8 cellular contexts compared by ENCODE assay signal in genomic region chr20:5127204-5127858, GRCh38. TPM values are rescaled to one million over a fixed set of nuclear protein-coding genes. Genes with fewer than 3 reads are reported as not detected.
DNase-seq lines count a peak whose midpoint lies in the region; ATAC-seq, FAIRE-seq and TF ChIP-seq lines count a peak whose summit lies in the region.

No MANE protein-coding gene starts in this region.

- peak overlapping the region; percentile 87 to 98 for H3K9ac ChIP-seq in kidney (ENCODE audit: low read length in 2 of 2)

- no peak for FAIRE-seq in bronchial epithelial cell (lab: Jason Lieb, UNC)
- FAIRE-seq in kidney (lab: Jason Lieb, UNC), result no peak

- H3K9me3 ChIP-seq in kidney (ENCODE audit: control insufficient read depth in 1 of 2, low read length in 2 of 2), result no peaks in the 10 kb centered on the region

- peak overlapping the region; percentile 92 for H3K4me3 ChIP-seq in WI38 (ENCODE audit: low read depth, low read length)
- H3K4me3 ChIP-seq in bronchial epithelial cell (ENCODE audit: low read depth, low read length), result peak overlapping the region; percentile 77
- peak overlapping the region; percentile 76 to 94 for H3K4me3 ChIP-seq in kidney (ENCODE audit: low read length in 2 of 2)

- ATAC-seq in GM18505 (IDR thresholded peaks at IDR 0.05; ENCODE audit: unreplicated experiment) (peak; percentile 24), HG02840 (IDR thresholded peaks at IDR 0.05; ENCODE audit: low FRiP score, unreplicated experiment) (peak; percentile 19)

- H3K27ac ChIP-seq in kidney (ENCODE audit: low read depth in 2 of 2, low read length in 2 of 2), result peak overlapping the region; percentile 91 to 95

- H3K36me3 ChIP-seq in bronchial epithelial cell (ENCODE audit: control insufficient read depth, insufficient read depth, low read length), result no peaks in the 10 kb centered on the region
- no peaks in the 10 kb centered on the region for H3K36me3 ChIP-seq in kidney (ENCODE audit: control insufficient read depth in 1 of 2, insufficient read depth in 2 of 2, low read length in 2 of 2)

- TF ChIP-seq CTCF in WI38 (IDR thresholded peaks at IDR 0.05; ENCODE audit: low read depth, low read length) (no peak), bronchial epithelial cell (IDR thresholded peaks at IDR 0.05; ENCODE audit: insufficient read depth, low read length, severe bottlenecking) (no peak), kidney (IDR thresholded peaks at IDR 0.05; ENCODE audit: borderline replicate concordance, extremely low read depth, insufficient read depth) (no peak)

- no peaks in the 10 kb centered on the region for H3K27me3 ChIP-seq in bronchial epithelial cell (ENCODE audit: control insufficient read depth, insufficient read depth, low read length)

- DNase-seq in NCI-H187 treated with DMSO at 0.1 percent for 48 hours (lab: John Stamatoyannopoulos, UW) (peak; percentile 61), bronchial epithelial cell (ENCODE audit: low read depth) (peak; percentile 43), kidney (peak; percentile 84), NCI-H1048 (lab: John Stamatoyannopoulos, UW) (no peak)
- DNase-seq in stimulated activated CD4-positive, alpha-beta T cell treated with anti-CD3 and anti-CD28 coated beads, Interleukin-1b, Interleukin-23, amount 100 ng/mL, for 24 hours (ENCODE audit: low read depth in 4 of 4, low spot score in 1 of 4), result peak in 3 of 4 experiments; percentile 31 to 63 (median 39)

- peak; percentile 23 for TF ChIP-seq POLR2A in GM18505 (IDR thresholded peaks at IDR 0.05; ENCODE audit: borderline replicate concordance, extremely low read depth, insufficient read depth, insufficient read length)

- H3K4me1 ChIP-seq in kidney (ENCODE audit: control insufficient read depth in 1 of 2, insufficient read depth in 1 of 2, low read depth in 1 of 2, low read length in 2 of 2), result peaks cover 7 to 15% of the 10 kb centered on the region in 2 donors

- intact Hi-C loops in kidney (cut with DNase I), result no loop called here

RNA-seq across cellular contexts. Expression of gene CDS2, which starts 0.5 kb away (rescaled TPM):
- total RNA-seq in bronchial epithelial cell, result 16.8 and 23.4 TPM in 2 replicates
- 67.9 TPM for total RNA-seq in kidney
- 19.9 TPM for polyA plus RNA-seq in kidney (ENCODE audit: insufficient read depth, low read depth, low replicate concordance)

RNA-seq across cellular contexts. Expression of gene PCNA, which starts 7.6 kb away (rescaled TPM):
- total RNA-seq in bronchial epithelial cell (43.7 and 60.8 TPM in 2 replicates), kidney (46.4 TPM)
- 48.2 TPM for polyA plus RNA-seq in kidney (ENCODE audit: insufficient read depth, low read depth, low replicate concordance)

RNA-seq across cellular contexts. Expression of gene TMEM230, which starts 14.5 kb away (rescaled TPM):
- total RNA-seq in bronchial epithelial cell (45.5 and 51.6 TPM in 2 replicates), kidney (102 TPM)
- polyA plus RNA-seq in kidney (ENCODE audit: insufficient read depth, low read depth, low replicate concordance), result 163 TPM
